27 cellular contexts compared by ENCODE assay signal in the genomic region with DNA sequence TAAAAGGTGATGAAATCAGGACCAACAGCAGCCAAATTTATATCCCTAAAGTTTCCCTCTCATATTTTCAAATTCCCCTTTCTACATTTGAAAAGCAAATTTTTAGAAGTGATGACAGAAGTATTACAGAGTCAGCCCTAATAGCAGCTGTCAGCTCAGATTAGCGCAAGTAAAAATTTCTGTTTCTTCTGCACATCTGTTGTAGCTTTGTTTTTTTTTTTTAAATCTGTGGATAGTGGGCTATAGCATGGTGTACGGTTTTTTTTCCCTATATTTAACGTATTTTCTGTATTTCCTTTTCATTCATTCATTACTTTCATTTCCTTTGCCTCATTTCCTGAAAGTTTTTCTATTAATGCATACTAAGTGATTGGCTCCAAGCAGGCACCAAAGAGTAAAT.
DNase-seq lines count a peak whose midpoint lies in the region; ATAC-seq lines count a peak whose summit lies in the region.
"Had no signal": no experiment of that assay in that cellular context is flagged by ENCODE, and none has a peak within 500 bp of the region (broad histone marks: within the 10 kb centered on the region; RNA-seq: fewer than 3 reads in every experiment).

No MANE protein-coding gene starts in this region.

- no peak overlapping the region for H3K27ac Mint-ChIP-seq in activated naive CD4-positive, alpha-beta T cell treated with anti-CD3 and anti-CD28 coated beads, Interleukin-2, amount 50 U/mL, for 72 hours
- H3K27ac Mint-ChIP-seq: CD4-positive, CD25-positive, alpha-beta regulatory T cell had no signal

- H3K9ac ChIP-seq in SK-N-MC (ENCODE audit: insufficient read length), result no peak overlapping the region

- H3K9me3 Mint-ChIP-seq in activated naive CD4-positive, alpha-beta T cell treated with anti-CD3 and anti-CD28 coated beads, Interleukin-2, amount 50 U/mL, for 72 hours, result peaks cover 0 to 3% of the 10 kb centered on the region in 2 donors

- no peaks in the 10 kb centered on the region for H3K36me3 Mint-ChIP-seq in activated naive CD4-positive, alpha-beta T cell treated with anti-CD3 and anti-CD28 coated beads, Interleukin-2, amount 50 U/mL, for 72 hours
- H3K36me3 Mint-ChIP-seq: CD4-positive, CD25-positive, alpha-beta regulatory T cell had no signal

- H3K27ac ChIP-seq in SK-N-MC, result peak overlapping the region; percentile 92
- H3K27ac ChIP-seq: 22Rv1, Peyer's patch had no signal

- no peaks in the 10 kb centered on the region for H3K9me3 ChIP-seq in SK-N-MC (ENCODE audit: low read depth, low read length)
- H3K9me3 ChIP-seq: BE2C, Peyer's patch had no signal

- H3K4me3 ChIP-seq in SK-N-MC, result peak overlapping the region; percentile 74
- H3K4me3 ChIP-seq: Peyer's patch had no signal

- no peak for ATAC-seq in activated naive CD4-positive, alpha-beta T cell treated with anti-CD3 and anti-CD28 coated beads, Interleukin-2, amount 50 U/mL, for 72 hours
- ATAC-seq: HCT116, SK-N-SH treated with all-trans-retinoic acid at 6 μM for 48 hours had no signal

- DNase-seq in NCI-H1694 treated with DMSO at 0.1 percent for 48 hours (lab: John Stamatoyannopoulos, UW) (peak; percentile 11), NCI-H1694 (lab: John Stamatoyannopoulos, UW) (no peak), LHCN-M2 (ENCODE audit: low read depth) (peak; percentile 51), SK-N-MC (ENCODE audit: low read depth, low spot score) (peak; percentile 75), NCI-H510A treated with DMSO at 0.1 percent for 48 hours (lab: John Stamatoyannopoulos, UW) (no peak), DMS153 (lab: John Stamatoyannopoulos, UW) (no peak)
- DNase-seq in activated naive CD4-positive, alpha-beta T cell treated with anti-CD3 and anti-CD28 coated beads, Interleukin-2, amount 50 U/mL, for 72 hours (ENCODE audit: low spot score in 2 of 2), result no peak
- DNase-seq: ACHN; BE2C; CD4-positive, CD25-positive, alpha-beta regulatory T cell; DMS79; EL; GDM1; IMR-90; KG1; MM.1S; NCI-H1417; NCI-H187; NCI-H2081 treated with DMSO at 0.1 percent for 48 hours; NCI-H526; NCI-H82; OCI-M1; Peyer's patch; SIG-M5 had no signal

- H3K36me3 ChIP-seq in SK-N-MC (ENCODE audit: insufficient read depth, low read length), result no peaks in the 10 kb centered on the region
- H3K36me3 ChIP-seq: BE2C, Peyer's patch had no signal

Comparison
In these comparisons a context has a peak if more than half of its experiments do, and no peak if none do; other contexts are left out.
1. DNase-seq: peak in NCI-H1694 treated with DMSO at 0.1 percent for 48 hours (single experiment), LHCN-M2 (single experiment) and SK-N-MC (single experiment); none in NCI-H1694 (single experiment), NCI-H510A treated with DMSO at 0.1 percent for 48 hours (single experiment), activated naive CD4-positive, alpha-beta T cell treated with anti-CD3 and anti-CD28 coated beads, Interleukin-2, amount 50 U/mL, for 72 hours (0 of 2) and DMS153 (single experiment).